Comparison of ENCODE assay signal across 8 cellular contexts in genomic region chr6:138987643-138988468, GRCh38. TPM values are rescaled to one million over a fixed set of nuclear protein-coding genes. Genes with fewer than 3 reads are reported as not detected.
DNase-seq lines count a peak whose midpoint lies in the region; ATAC-seq and TF ChIP-seq lines count a peak whose summit lies in the region.

Gene REPS1, minus strand, starts transcription at chr6:138988253. Its CDS starts 571 bp downstream, at chr6:138987682.

- H3K4me3 ChIP-seq in BLaER1, result peak within 1 kb of the TSS; percentile 99
- H3K4me3 ChIP-seq in left lung, result peak within 1 kb of the TSS; percentile 76 to 96

- peak within 1 kb of the TSS; percentile 90 for H3K4me2 ChIP-seq in BLaER1

- H3K27ac ChIP-seq in BLaER1 (peak within 1 kb of the TSS; percentile 98), left lung (peak within 1 kb of the TSS; percentile 88 to 93)

- H3K9ac ChIP-seq in BLaER1, result peak within 1 kb of the TSS; percentile 98

- H3K4me1 ChIP-seq in BLaER1, result peaks cover 32% of the 10 kb centered on the region
- H3K4me1 ChIP-seq in left lung, result peaks cover 10 to 45% of the 10 kb centered on the region in 2 donors

- intact Hi-C loops in left lung (cut with DNase I), result loop anchor here in 1 of 2 donors (5.0 kb wide), 1 partner anchor 166 kb away; no protein-coding TSS in a partner anchor

- peaks cover 48% of the 10 kb centered on the region for H4K20me1 ChIP-seq in BLaER1

- DNase-seq in GM19238 (ENCODE audit: insufficient read length, low spot score), result peak; percentile 93
- peak; percentile 74 for DNase-seq in NCI-H526 treated with DMSO at 0.1 percent for 48 hours (lab: John Stamatoyannopoulos, UW)
- peak; percentile 87 for DNase-seq in activated CD4-positive, alpha-beta T cell treated with anti-CD3 and anti-CD28 coated beads, Interleukin-2, amount 50 U/mL, for 1 hour
- peak; percentile 91 for DNase-seq in dedifferentiated amniotic fluid mesenchymal stem cell (ENCODE audit: extremely low spot score)
- peak; percentile 92 to 99 for DNase-seq in left lung
- DNase-seq in stimulated activated CD4-positive, alpha-beta T cell treated with anti-CD3 and anti-CD28 coated beads, Interleukin-2, amount 100 ng/mL, for 48 hours, result peak; percentile 92 to 96

- H3K27me3 ChIP-seq in BLaER1, result no peaks in the 10 kb centered on the region
- H3K27me3 ChIP-seq in left lung, result no peaks in the 10 kb centered on the region

- H3K36me3 ChIP-seq in BLaER1 (peaks cover 16% of the 10 kb centered on the region; the same call in 1 of the 2 replicates), left lung (no peaks in the 10 kb centered on the region)

- H3K9me3 ChIP-seq in BLaER1, result no peaks in the 10 kb centered on the region
- no peaks in the 10 kb centered on the region for H3K9me3 ChIP-seq in left lung

- TF ChIP-seq CTCF in left lung (IDR thresholded peaks at IDR 0.05), result peak; percentile 97 to 99

- peak; percentile 87 for ATAC-seq in HG03439 (IDR thresholded peaks at IDR 0.05; ENCODE audit: unreplicated experiment)
- ATAC-seq in left lung, result peak; percentile 97

RNA-seq across cellular contexts. Expression of gene REPS1, which starts in this region (rescaled TPM):
- 10 to 100 TPM; 29.3 to 31.8 TPM for total RNA-seq in left lung

Comparison
In these comparisons a context has a peak if more than half of its experiments do, and no peak if none do; other contexts are left out.
1. Peak in every context shown above with its lines: DNase-seq, ATAC-seq, H3K4me3 ChIP-seq and H3K27ac ChIP-seq.